Comparison of ENCODE assay signal across 28 cellular contexts in the genomic region with DNA sequence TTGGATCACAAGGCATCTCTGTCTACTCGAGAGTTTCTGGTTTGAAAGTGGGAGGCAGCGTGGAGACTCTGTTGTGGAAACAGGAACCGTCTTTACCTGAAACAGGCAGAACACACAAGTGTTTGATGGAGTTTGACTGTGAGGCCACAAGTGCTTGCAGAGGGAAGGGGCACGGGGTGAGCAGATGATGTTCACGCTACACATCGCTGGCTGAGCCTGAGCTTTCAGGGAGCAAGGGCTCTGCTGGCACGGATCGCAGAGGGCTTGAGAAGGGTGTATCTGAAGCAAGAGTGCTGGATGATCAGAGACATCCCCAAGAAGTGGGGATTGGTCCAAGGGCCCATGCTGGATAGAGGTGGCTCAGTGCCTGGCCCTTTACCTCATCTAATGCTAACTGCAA. TPM values are rescaled to one million over a fixed set of nuclear protein-coding genes. Genes with fewer than 3 reads are reported as not detected.
"Had no signal": no experiment of that assay in that cellular context is flagged by ENCODE, and none has a peak within 500 bp of the region (broad histone marks: within the 10 kb centered on the region; RNA-seq: fewer than 3 reads in every experiment).

No MANE protein-coding gene starts in this region.

- H3K27ac Mint-ChIP-seq: activated B cell treated with CpG ODN at 0.5 μM for 24 hours; activated CD4-positive, alpha-beta T cell treated with anti-CD3 and anti-CD28 coated beads for 36 hours; activated naive CD4-positive, alpha-beta T cell treated with anti-CD3 and anti-CD28 coated beads for 36 hours; activated naive CD8-positive, alpha-beta T cell treated with anti-CD3 and anti-CD28 coated beads for 36 hours; activated T-helper 1 cell treated with anti-CD3 and anti-CD28 coated beads, Interleukin-12 subunit alpha, Interleukin-12 subunit beta, Interleukin-2, Interleukin-4 antibody, amounts not matched to agents 30 ng/mL and 10 ng/mL and 1 ng/mL, durations not matched to agents 14 hours and 24 hours and 36 hours; brain; effector memory CD8-positive, alpha-beta T cell; nephron; stimulated activated naive CD8-positive, alpha-beta T cell treated with anti-CD3 and anti-CD28 coated beads, Interleukin-15, Interleukin-2, amounts not matched to agents 100 ng/mL and 50 ng/mL, for 24 hours; T-helper 2 cell treated with Interferon-gamma antibody and Interleukin-4, amounts not matched to agents 5 μg/mL and 100 μg/mL, for 36 hours; type B pancreatic cell had no signal

- H3K36me3 Mint-ChIP-seq: activated naive CD8-positive, alpha-beta T cell treated with anti-CD3 and anti-CD28 coated beads for 36 hours; brain; type B pancreatic cell had no signal

- H3K9me3 Mint-ChIP-seq: activated B cell treated with CpG ODN at 0.5 μM for 24 hours; activated naive CD4-positive, alpha-beta T cell treated with anti-CD3 and anti-CD28 coated beads for 36 hours; activated naive CD8-positive, alpha-beta T cell treated with anti-CD3 and anti-CD28 coated beads for 36 hours; activated T-helper 1 cell treated with anti-CD3 and anti-CD28 coated beads, Interleukin-12 subunit alpha, Interleukin-12 subunit beta, Interleukin-2, Interleukin-4 antibody, amounts not matched to agents 30 ng/mL and 10 ng/mL and 1 ng/mL, durations not matched to agents 14 hours and 24 hours and 36 hours; effector memory CD8-positive, alpha-beta T cell; nephron; stimulated activated naive CD8-positive, alpha-beta T cell treated with anti-CD3 and anti-CD28 coated beads, Interleukin-15, Interleukin-2, amounts not matched to agents 100 ng/mL and 50 ng/mL, for 24 hours; T-helper 2 cell treated with Interferon-gamma antibody and Interleukin-4, amounts not matched to agents 5 μg/mL and 100 μg/mL, for 36 hours; type B pancreatic cell had no signal

- ATAC-seq: activated CD4-positive, alpha-beta T cell treated with anti-CD3 and anti-CD28 coated beads for 36 hours; effector memory CD8-positive, alpha-beta T cell; gastroesophageal sphincter; left lung; sciatic nerve had no signal

- H3K4me3 Mint-ChIP-seq: activated B cell treated with CpG ODN at 0.5 μM for 24 hours; activated CD4-positive, alpha-beta T cell treated with anti-CD3 and anti-CD28 coated beads for 36 hours; activated naive CD4-positive, alpha-beta T cell treated with anti-CD3 and anti-CD28 coated beads for 36 hours; activated naive CD8-positive, alpha-beta T cell treated with anti-CD3 and anti-CD28 coated beads for 36 hours; activated T-helper 1 cell treated with anti-CD3 and anti-CD28 coated beads, Interleukin-12 subunit alpha, Interleukin-12 subunit beta, Interleukin-2, Interleukin-4 antibody, amounts not matched to agents 30 ng/mL and 10 ng/mL and 1 ng/mL, durations not matched to agents 14 hours and 24 hours and 36 hours; brain; effector memory CD8-positive, alpha-beta T cell; nephron; stimulated activated naive CD8-positive, alpha-beta T cell treated with anti-CD3 and anti-CD28 coated beads, Interleukin-15, Interleukin-2, amounts not matched to agents 100 ng/mL and 50 ng/mL, for 24 hours; T-helper 2 cell treated with Interferon-gamma antibody and Interleukin-4, amounts not matched to agents 5 μg/mL and 100 μg/mL, for 36 hours; type B pancreatic cell had no signal

- H3K4me1 Mint-ChIP-seq: activated B cell treated with CpG ODN at 0.5 μM for 24 hours; activated CD4-positive, alpha-beta T cell treated with anti-CD3 and anti-CD28 coated beads for 36 hours; activated naive CD8-positive, alpha-beta T cell treated with anti-CD3 and anti-CD28 coated beads for 36 hours; nephron had no signal

- DNase-seq: activated B cell treated with CpG ODN at 0.5 μM for 24 hours; activated CD4-positive, alpha-beta T cell treated with anti-CD3 and anti-CD28 coated beads for 36 hours; activated CD4-positive, alpha-beta T cell treated with anti-CD3 and anti-CD28 coated beads, Interleukin-2, amount 50 U/mL, for 48 hours; activated CD8-positive, alpha-beta memory T cell treated with anti-CD3 and anti-CD28 coated beads for 24 hours; activated effector memory CD4-positive, alpha-beta T cell treated with anti-CD3 and anti-CD28 coated beads, Interleukin-2, amount 50 U/mL, for 16 hours; activated naive CD4-positive, alpha-beta T cell treated with anti-CD3 and anti-CD28 coated beads for 36 hours; activated naive CD8-positive, alpha-beta T cell treated with anti-CD3 and anti-CD28 coated beads for 36 hours; effector memory CD8-positive, alpha-beta T cell; kidney glomerular epithelial cell; left lung; retina; stimulated activated CD4-positive, alpha-beta T cell treated with anti-CD3 and anti-CD28 coated beads, Interleukin-12 subunit alpha, Interleukin-12 subunit beta, amount 100 ng/mL, for 4 hours; stimulated activated CD4-positive, alpha-beta T cell treated with anti-CD3 and anti-CD28 coated beads, Interleukin-4, amount 100 ng/mL, for 1 hour; T-helper 1 cell; uterus had no signal

RNA-seq across cellular contexts. Expression of gene IGSF21, which starts 59.3 kb away (rescaled TPM):
- total RNA-seq: activated B cell treated with CpG ODN at 0.5 μM for 24 hours; activated CD4-positive, alpha-beta T cell treated with anti-CD3 and anti-CD28 coated beads for 36 hours; activated naive CD4-positive, alpha-beta T cell treated with anti-CD3 and anti-CD28 coated beads for 36 hours; activated naive CD8-positive, alpha-beta T cell treated with anti-CD3 and anti-CD28 coated beads for 36 hours; activated T-helper 1 cell treated with anti-CD3 and anti-CD28 coated beads, Interleukin-12 subunit alpha, Interleukin-12 subunit beta, Interleukin-2, Interleukin-4 antibody, amounts not matched to agents 30 ng/mL and 10 ng/mL and 1 ng/mL, durations not matched to agents 14 hours and 24 hours and 36 hours; endothelial cell of umbilical vein; fibroblast of lung; fibroblast of villous mesenchyme; lung microvascular endothelial cell; osteocyte had no signal
